ENCODE assay signal across 10 cellular contexts in genomic region chr18:78031991-78032390, GRCh38.
"Had no signal": no experiment of that assay in that cellular context is flagged by ENCODE, and none has a peak within 500 bp of the region (broad histone marks: within the 10 kb centered on the region; RNA-seq: fewer than 3 reads in every experiment).

No MANE protein-coding gene starts in this region.

- H3K9ac ChIP-seq: KMS-11 had no signal

- H3K27ac Mint-ChIP-seq: GM23338, HFFc6, IgD-negative memory B cell had no signal

- H3K4me1 Mint-ChIP-seq: GM23338, IgD-negative memory B cell had no signal

- H3K27me3 Mint-ChIP-seq: IgD-negative memory B cell had no signal

- H3K4me3 Mint-ChIP-seq: GM23338, H9, HFFc6, IgD-negative memory B cell had no signal

- ATAC-seq: GM23338, HCT116 had no signal

- H3K36me3 Mint-ChIP-seq: IgD-negative memory B cell had no signal

- H2AFZ ChIP-seq: GM23338 had no signal

- H3K4me3 ChIP-seq: GM23338 had no signal

- H3K4me2 ChIP-seq: GM23338, KMS-11 had no signal

- FAIRE-seq: H54, HTR-8/SVneo had no signal

- DNase-seq: H9, HFFc6, Karpas-422, KBM-7 had no signal

- H3K27ac ChIP-seq: KMS-11 had no signal
